Comparison of ENCODE assay signal across 22 cellular contexts in genomic region chr11:16813141-16813540, GRCh38.
"Had no signal": no experiment of that assay in that cellular context is flagged by ENCODE, and none has a peak within 500 bp of the region (broad histone marks: within the 10 kb centered on the region; RNA-seq: fewer than 3 reads in every experiment).

No MANE protein-coding gene starts in this region.

- H3K9me3 Mint-ChIP-seq: activated CD4-positive, alpha-beta memory T cell treated with anti-CD3 and anti-CD28 coated beads, Interleukin-2, amount 10 ng/mL, durations not matched to agents 7 days and 5 days; activated CD4-positive, alpha-beta T cell treated with anti-CD3 and anti-CD28 coated beads, Interleukin-2, amount 10 ng/mL, durations not matched to agents 24 days and 14 days; activated naive CD4-positive, alpha-beta T cell treated with anti-CD3 and anti-CD28 coated beads for 36 hours; activated naive CD8-positive, alpha-beta T cell treated with anti-CD3 and anti-CD28 coated beads, Interleukin-2, amount 10 ng/mL, durations not matched to agents 7 days and 5 days; activated T-cell treated with anti-CD3 and anti-CD28 coated beads, Interleukin-2, amount 50 U/mL, for 72 hours; mesothelial cell of epicardium; natural killer cell; stimulated activated memory B cell treated with anti-CD40 and anti-IgM and Interleukin-4, amounts not matched to agents 10 μg/mL and 1 μg/mL and 100 μg/mL, for 72 hours had no signal

- H3K4me3 ChIP-seq: left lung, stomach, suprapubic skin, upper lobe of left lung had no signal

- DNase-seq: activated CD4-positive, alpha-beta memory T cell treated with anti-CD3 and anti-CD28 coated beads, Interleukin-2, amount 10 ng/mL, durations not matched to agents 7 days and 5 days; activated CD4-positive, alpha-beta T cell treated with anti-CD3 and anti-CD28 coated beads, Interleukin-2, amount 10 ng/mL, durations not matched to agents 24 days and 14 days; activated effector memory CD4-positive, alpha-beta T cell treated with Interleukin-2 at 50 U/mL for 16 hours; activated naive CD4-positive, alpha-beta T cell treated with anti-CD3 and anti-CD28 coated beads for 36 hours; activated naive CD8-positive, alpha-beta T cell treated with anti-CD3 and anti-CD28 coated beads, Interleukin-2, amount 10 ng/mL, durations not matched to agents 7 days and 5 days; activated T-cell treated with anti-CD3 and anti-CD28 coated beads, Interleukin-2, amount 50 U/mL, for 72 hours; amniotic stem cell; cortex of kidney; kidney; left lung; natural killer cell; occipital lobe; small intestine; stimulated activated CD4-positive, alpha-beta T cell treated with anti-CD3 and anti-CD28 coated beads, Interleukin-15, amount 100 ng/mL, for 24 hours; stomach; T-helper 2 cell; upper lobe of left lung had no signal

- H3K27me3 Mint-ChIP-seq: activated CD4-positive, alpha-beta memory T cell treated with anti-CD3 and anti-CD28 coated beads, Interleukin-2, amount 10 ng/mL, durations not matched to agents 7 days and 5 days; activated CD4-positive, alpha-beta T cell treated with anti-CD3 and anti-CD28 coated beads, Interleukin-2, amount 10 ng/mL, durations not matched to agents 24 days and 14 days; stimulated activated memory B cell treated with anti-CD40 and anti-IgM and Interleukin-4, amounts not matched to agents 10 μg/mL and 1 μg/mL and 100 μg/mL, for 72 hours had no signal

- H3K4me1 Mint-ChIP-seq: activated CD4-positive, alpha-beta memory T cell treated with anti-CD3 and anti-CD28 coated beads, Interleukin-2, amount 10 ng/mL, durations not matched to agents 7 days and 5 days; activated CD4-positive, alpha-beta T cell treated with anti-CD3 and anti-CD28 coated beads, Interleukin-2, amount 10 ng/mL, durations not matched to agents 24 days and 14 days; activated naive CD8-positive, alpha-beta T cell treated with anti-CD3 and anti-CD28 coated beads, Interleukin-2, amount 10 ng/mL, durations not matched to agents 7 days and 5 days; mesothelial cell of epicardium; natural killer cell had no signal

- H3K9me3 ChIP-seq: left lung, stomach, suprapubic skin, upper lobe of left lung had no signal

- H3K4me3 Mint-ChIP-seq: activated CD4-positive, alpha-beta memory T cell treated with anti-CD3 and anti-CD28 coated beads, Interleukin-2, amount 10 ng/mL, durations not matched to agents 7 days and 5 days; activated CD4-positive, alpha-beta T cell treated with anti-CD3 and anti-CD28 coated beads, Interleukin-2, amount 10 ng/mL, durations not matched to agents 24 days and 14 days; activated naive CD4-positive, alpha-beta T cell treated with anti-CD3 and anti-CD28 coated beads for 36 hours; activated naive CD8-positive, alpha-beta T cell treated with anti-CD3 and anti-CD28 coated beads, Interleukin-2, amount 10 ng/mL, durations not matched to agents 7 days and 5 days; activated T-cell treated with anti-CD3 and anti-CD28 coated beads, Interleukin-2, amount 50 U/mL, for 72 hours; mesothelial cell of epicardium; natural killer cell; stimulated activated memory B cell treated with anti-CD40 and anti-IgM and Interleukin-4, amounts not matched to agents 10 μg/mL and 1 μg/mL and 100 μg/mL, for 72 hours had no signal

- H3K36me3 Mint-ChIP-seq: activated naive CD8-positive, alpha-beta T cell treated with anti-CD3 and anti-CD28 coated beads, Interleukin-2, amount 10 ng/mL, durations not matched to agents 7 days and 5 days; natural killer cell had no signal

- H3K36me3 ChIP-seq: left lung had no signal

- H3K27ac ChIP-seq: stomach, VCaP had no signal

- H3K27ac Mint-ChIP-seq: activated CD4-positive, alpha-beta memory T cell treated with anti-CD3 and anti-CD28 coated beads, Interleukin-2, amount 10 ng/mL, durations not matched to agents 7 days and 5 days; activated CD4-positive, alpha-beta T cell treated with anti-CD3 and anti-CD28 coated beads, Interleukin-2, amount 10 ng/mL, durations not matched to agents 24 days and 14 days; activated naive CD4-positive, alpha-beta T cell treated with anti-CD3 and anti-CD28 coated beads for 36 hours; activated naive CD8-positive, alpha-beta T cell treated with anti-CD3 and anti-CD28 coated beads, Interleukin-2, amount 10 ng/mL, durations not matched to agents 7 days and 5 days; activated T-cell treated with anti-CD3 and anti-CD28 coated beads, Interleukin-2, amount 50 U/mL, for 72 hours; mesothelial cell of epicardium; natural killer cell; stimulated activated memory B cell treated with anti-CD40 and anti-IgM and Interleukin-4, amounts not matched to agents 10 μg/mL and 1 μg/mL and 100 μg/mL, for 72 hours had no signal

- ATAC-seq: activated CD4-positive, CD25-positive, alpha-beta regulatory T cell treated with anti-CD3 and anti-CD28 coated beads, Interleukin-2, amount 50 U/mL, for 24 hours; activated T-cell treated with anti-CD3 and anti-CD28 coated beads, Interleukin-2, amount 50 U/mL, for 72 hours; left lung; natural killer cell; stimulated activated memory B cell treated with anti-CD40 and anti-IgM and Interleukin-4, amounts not matched to agents 10 μg/mL and 1 μg/mL and 100 μg/mL, for 72 hours had no signal

- H3K27me3 ChIP-seq: left lung, stomach, suprapubic skin, upper lobe of left lung had no signal
